Comparison of ENCODE assay signal across 8 cellular contexts in the genomic region with DNA sequence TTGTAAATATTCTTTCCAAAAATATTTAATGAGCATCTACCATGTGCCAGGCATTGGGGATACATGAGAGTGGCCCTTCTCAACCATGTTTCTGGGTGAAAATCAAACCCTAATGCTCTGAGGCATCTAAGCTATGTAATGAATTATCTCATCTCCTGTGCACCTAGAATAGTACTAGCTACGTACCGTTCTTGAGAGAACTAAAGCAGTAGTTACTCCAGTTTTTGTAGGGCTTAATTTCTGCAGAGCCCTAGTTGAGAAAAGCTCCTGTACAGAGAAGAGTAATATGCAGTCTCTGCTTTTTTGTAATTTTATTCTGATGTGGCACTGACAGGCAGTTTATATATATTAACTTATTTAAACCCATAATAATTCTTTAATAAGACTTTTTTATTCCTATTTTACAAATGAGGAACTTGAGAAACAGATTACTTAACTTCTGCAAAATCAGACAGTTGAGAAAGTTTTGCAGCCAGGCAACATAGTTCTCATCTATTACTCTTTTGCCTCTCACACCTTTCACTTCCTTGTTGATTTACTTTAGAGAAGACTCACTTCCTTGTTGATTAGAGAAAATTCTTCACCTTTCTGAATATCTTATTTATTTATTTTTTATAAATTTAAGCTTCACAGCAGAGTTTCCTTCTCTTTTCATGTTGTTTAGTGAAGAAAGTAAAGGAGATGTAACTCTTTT. TPM values are rescaled to one million over a fixed set of nuclear protein-coding genes. Genes with fewer than 3 reads are reported as not detected.
A peak's percentile ranks its signal among the peaks of the same experiment; 100 is the strongest.
DNase-seq lines count a peak whose midpoint lies in the region; ATAC-seq and TF ChIP-seq lines count a peak whose summit lies in the region.

No MANE protein-coding gene starts in this region.

- TF ChIP-seq POLR2A in stomach (IDR thresholded peaks at IDR 0.05): no peak

- peaks cover 35 to 71% (median 53%) of the 10 kb centered on the region in 4 donors for H3K4me1 ChIP-seq in stomach

- H3K4me3 ChIP-seq in stomach: peak overlapping the region in 2 of 4 donors; percentile 90 to 91

- H3K4me1 Mint-ChIP-seq in activated T-cell treated with anti-CD3 and anti-CD28 coated beads, Interleukin-2, amount 50 U/mL, for 4 hours (ENCODE audit: low read depth): peaks cover 55% of the 10 kb centered on the region
- H3K4me1 Mint-ChIP-seq in activated naive CD8-positive, alpha-beta T cell treated with anti-CD3 and anti-CD28 coated beads for 36 hours: peaks cover 37% of the 10 kb centered on the region

- H3K27ac Mint-ChIP-seq in activated naive CD8-positive, alpha-beta T cell treated with anti-CD3 and anti-CD28 coated beads for 36 hours: no peak overlapping the region

- intact Hi-C loops in stomach (cut with DNase I; ENCODE audit: low total_unique reads): no loop called here

- peak overlapping the region; percentile 100 for H3K4me3 Mint-ChIP-seq in activated T-cell treated with anti-CD3 and anti-CD28 coated beads, Interleukin-2, amount 50 U/mL, for 4 hours
- peak overlapping the region; percentile 35 for H3K4me3 Mint-ChIP-seq in activated naive CD8-positive, alpha-beta T cell treated with anti-CD3 and anti-CD28 coated beads for 36 hours

- DNase-seq in activated T-cell treated with anti-CD3 and anti-CD28 coated beads, Interleukin-2, amount 50 U/mL, for 4 hours: no peak
- DNase-seq in activated T-cell treated with anti-CD3 and anti-CD28 coated beads for 4 hours (no peak), stomach (no peak), dermis blood vessel endothelial cell (no peak)
- no peak for DNase-seq in activated naive CD8-positive, alpha-beta T cell treated with anti-CD3 and anti-CD28 coated beads for 36 hours
- DNase-seq in stimulated activated naive CD4-positive, alpha-beta T cell (lab: John Stamatoyannopoulos, UW): no peak
- DNase-seq in effector CD4-positive, alpha-beta T cell: no peak

- H3K36me3 ChIP-seq in stomach: no peaks in the 10 kb centered on the region

- TF ChIP-seq CTCF in stomach (IDR thresholded peaks at IDR 0.05): no peak

- 17 to 30% (median 29%) methylated on average over 2 of the region's 2 CpGs for WGBS in stomach, 5 donors

- no peaks in the 10 kb centered on the region for H3K9me3 ChIP-seq in stomach

- no peaks in the 10 kb centered on the region for H3K27me3 ChIP-seq in stomach

- no peaks in the 10 kb centered on the region for H3K9me3 Mint-ChIP-seq in activated T-cell treated with anti-CD3 and anti-CD28 coated beads, Interleukin-2, amount 50 U/mL, for 4 hours
- no peaks in the 10 kb centered on the region for H3K9me3 Mint-ChIP-seq in activated naive CD8-positive, alpha-beta T cell treated with anti-CD3 and anti-CD28 coated beads for 36 hours

- peak overlapping the region in 3 of 5 donors; percentile 26 to 95 (median 94) for H3K27ac ChIP-seq in stomach

- peaks cover 11% of the 10 kb centered on the region for H3K36me3 Mint-ChIP-seq in activated T-cell treated with anti-CD3 and anti-CD28 coated beads, Interleukin-2, amount 50 U/mL, for 4 hours (ENCODE audit: insufficient read depth)
- H3K36me3 Mint-ChIP-seq in activated naive CD8-positive, alpha-beta T cell treated with anti-CD3 and anti-CD28 coated beads for 36 hours: peaks cover 25% of the 10 kb centered on the region

- TF ChIP-seq EP300 in stomach (IDR thresholded peaks at IDR 0.05): no peak

- H3K27me3 Mint-ChIP-seq in activated T-cell treated with anti-CD3 and anti-CD28 coated beads, Interleukin-2, amount 50 U/mL, for 4 hours (ENCODE audit: low read depth): peaks cover 2% of the 10 kb centered on the region
- peaks cover 6% of the 10 kb centered on the region for H3K27me3 Mint-ChIP-seq in activated naive CD8-positive, alpha-beta T cell treated with anti-CD3 and anti-CD28 coated beads for 36 hours

- no peak for ATAC-seq in activated T-cell treated with anti-CD3 and anti-CD28 coated beads, Interleukin-2, amount 50 U/mL, for 4 hours
- peak; percentile 30 for ATAC-seq in HG03280 (IDR thresholded peaks at IDR 0.05; ENCODE audit: unreplicated experiment)

RNA-seq across cellular contexts. Expression of gene SPOPL, which starts 3.1 kb away (rescaled TPM):
- total RNA-seq in activated T-cell treated with anti-CD3 and anti-CD28 coated beads, Interleukin-2, amount 50 U/mL, for 4 hours: 10 to 100 TPM; 18.7 to 23.8 (median 22.7) TPM
- 10 to 100 TPM; 14.3 to 14.6 TPM for total RNA-seq in activated naive CD8-positive, alpha-beta T cell treated with anti-CD3 and anti-CD28 coated beads for 36 hours
- total RNA-seq in stomach (10 to 100 TPM in 3 of 5 donors, 1 to 10 TPM in 2; 4.1 to 60.0 (median 13.4) TPM), dermis blood vessel endothelial cell (17.9 and 20.2 TPM in 2 replicates)
- 10 to 100 TPM in 1 of 3 donors, 1 to 10 TPM in 2; 3.1 to 10.5 (median 7.2) TPM for polyA plus RNA-seq in stomach
